ENCODE assay signal across 16 cellular contexts in genomic region chr7:19403691-19404090, GRCh38.
DNase-seq lines count a peak whose midpoint lies in the region; ATAC-seq and TF ChIP-seq lines count a peak whose summit lies in the region.
"Had no signal": no experiment of that assay in that cellular context is flagged by ENCODE, and none has a peak within 500 bp of the region (broad histone marks: within the 10 kb centered on the region; RNA-seq: fewer than 3 reads in every experiment).

No MANE protein-coding gene starts in this region.

- H3K9me3 Mint-ChIP-seq in natural killer cell treated with Interleukin-12 subunit alpha and Interleukin-12 subunit beta and Interleukin-15 and Interleukin-18, amount 100 ng/mL, for 72 hours, result no peaks in the 10 kb centered on the region

- no peak for TF ChIP-seq CTCF in Loucy (conservative IDR thresholded peaks at IDR 0.05; ENCODE audit: low read length)

- DNase-seq in EH (ENCODE audit: low read depth) (peak; percentile 13), SJSA1 (ENCODE audit: low read depth in 1 of 2, low spot score in 2 of 2) (peak in 1 of 2 experiments; percentile 12), mesenchymal stem cell (peak; percentile 30), cardiac septum (ENCODE audit: low spot score) (no peak)
- DNase-seq in central memory CD4-positive, alpha-beta T cell, result no peak
- DNase-seq in natural killer cell treated with Interleukin-12 subunit alpha and Interleukin-12 subunit beta and Interleukin-15 and Interleukin-18, amount 100 ng/mL, for 72 hours (ENCODE audit: low spot score), result no peak
- DNase-seq: 8988T; AML-193; Caco-2; CD8-positive, alpha-beta memory T cell; DMS53; GF-D8 had no signal

- H4K20me1 ChIP-seq in Loucy (ENCODE audit: insufficient read depth, low read length, poor library complexity, severe bottlenecking), result no peaks in the 10 kb centered on the region
- H4K20me1 ChIP-seq: BLaER1 had no signal

- peak overlapping the region in 1 of 2 experiments; percentile 34 for H3K18ac ChIP-seq in mesenchymal stem cell (ENCODE audit: low read depth in 1 of 2, low read length in 2 of 2)

- no peak overlapping the region for H3K4me2 ChIP-seq in Loucy (ENCODE audit: low read depth, low read length, poor library complexity, severe bottlenecking)
- H3K4me2 ChIP-seq in mesenchymal stem cell (ENCODE audit: low read length, poor library complexity, severe bottlenecking), result no peak overlapping the region
- H3K4me2 ChIP-seq: BLaER1 had no signal

- no peak overlapping the region for H3K9ac ChIP-seq in Loucy (ENCODE audit: low read depth, low read length, poor library complexity, severe bottlenecking)
- H3K9ac ChIP-seq in mesenchymal stem cell (ENCODE audit: low read length), result no peak overlapping the region
- H3K9ac ChIP-seq: BLaER1 had no signal

- H3K27ac Mint-ChIP-seq in natural killer cell treated with Interleukin-12 subunit alpha and Interleukin-12 subunit beta and Interleukin-15 and Interleukin-18, amount 100 ng/mL, for 72 hours, result no peak overlapping the region
- H3K27ac Mint-ChIP-seq: CD8-positive, alpha-beta memory T cell had no signal

- H3K27me3 Mint-ChIP-seq in natural killer cell treated with Interleukin-12 subunit alpha and Interleukin-12 subunit beta and Interleukin-15 and Interleukin-18, amount 100 ng/mL, for 72 hours, result no peaks in the 10 kb centered on the region
- H3K27me3 Mint-ChIP-seq: CD8-positive, alpha-beta memory T cell had no signal

- peak overlapping the region; percentile 24 for H2BK120ac ChIP-seq in mesenchymal stem cell (ENCODE audit: low read depth, low read length)

- 18% methylated on average over 2 of the region's 2 CpGs for WGBS in mesenchymal stem cell

- H2AFZ ChIP-seq in Loucy (ENCODE audit: low read length) (peak overlapping the region; percentile 7; the same call in 1 of the 2 replicates), mesenchymal stem cell (ENCODE audit: low read depth, low read length) (no peak overlapping the region)

- H3K27me3 ChIP-seq in Loucy (ENCODE audit: insufficient read depth, low read length, poor library complexity, severe bottlenecking) (no peaks in the 10 kb centered on the region), SJSA1 (replicated peaks) (no peaks in the 10 kb centered on the region), mesenchymal stem cell (ENCODE audit: control insufficient read depth in 1 of 2, insufficient read depth in 1 of 2, low read length in 2 of 2) (no peaks in the 10 kb centered on the region)
- H3K27me3 ChIP-seq: BLaER1 had no signal

- H2BK5ac ChIP-seq in mesenchymal stem cell (ENCODE audit: low read depth, low read length, poor library complexity, severe bottlenecking), result no peak overlapping the region

- no peak overlapping the region for H3K23ac ChIP-seq in mesenchymal stem cell (ENCODE audit: low read length in 2 of 2)

- no peak overlapping the region for H2BK15ac ChIP-seq in mesenchymal stem cell (ENCODE audit: low read depth, poor library complexity, severe bottlenecking)

- intact Hi-C loops in cardiac septum (cut with DNase I), result no loop called here

- no peak overlapping the region for H4K91ac ChIP-seq in mesenchymal stem cell (ENCODE audit: low read length)

- no peak overlapping the region for H3K4me3 Mint-ChIP-seq in natural killer cell treated with Interleukin-12 subunit alpha and Interleukin-12 subunit beta and Interleukin-15 and Interleukin-18, amount 100 ng/mL, for 72 hours
- H3K4me3 Mint-ChIP-seq: CD8-positive, alpha-beta memory T cell had no signal

- H3K4me1 Mint-ChIP-seq in natural killer cell treated with Interleukin-12 subunit alpha and Interleukin-12 subunit beta and Interleukin-15 and Interleukin-18, amount 100 ng/mL, for 72 hours (ENCODE audit: low read depth in 2 of 2), result peaks cover 15 to 18% of the 10 kb centered on the region in 2 donors
- H3K4me1 Mint-ChIP-seq: CD8-positive, alpha-beta memory T cell had no signal

- H3K36me3 Mint-ChIP-seq in natural killer cell treated with Interleukin-12 subunit alpha and Interleukin-12 subunit beta and Interleukin-15 and Interleukin-18, amount 100 ng/mL, for 72 hours, result no peaks in the 10 kb centered on the region
- H3K36me3 Mint-ChIP-seq: CD8-positive, alpha-beta memory T cell had no signal

- H3K14ac ChIP-seq in mesenchymal stem cell (ENCODE audit: low read length in 2 of 2), result no peak overlapping the region

- H3K9me3 ChIP-seq in Loucy (ENCODE audit: insufficient read depth, low read depth, low read length) (no peaks in the 10 kb centered on the region), SJSA1 (replicated peaks) (no peaks in the 10 kb centered on the region), mesenchymal stem cell (ENCODE audit: control insufficient read depth, low read length) (no peaks in the 10 kb centered on the region)
- H3K9me3 ChIP-seq: BLaER1, Caco-2 had no signal

- H3K79me2 ChIP-seq in Loucy (ENCODE audit: insufficient read depth, low read length), result no peaks in the 10 kb centered on the region

- peak overlapping the region; percentile 58 for H4K8ac ChIP-seq in mesenchymal stem cell (ENCODE audit: low read length)

- H3K4me3 ChIP-seq in Loucy (ENCODE audit: low read length, poor library complexity, severe bottlenecking), result no peak overlapping the region
- H3K4me3 ChIP-seq in SJSA1, result no peak overlapping the region
- no peak overlapping the region for H3K4me3 ChIP-seq in mesenchymal stem cell (ENCODE audit: insufficient read depth in 1 of 2, low read depth in 1 of 2, low read length in 2 of 2)
- H3K4me3 ChIP-seq: BLaER1 had no signal

- no peak for ATAC-seq in HG03571 (IDR thresholded peaks at IDR 0.05; ENCODE audit: unreplicated experiment)
- no peak for ATAC-seq in natural killer cell treated with Interleukin-12 subunit alpha and Interleukin-12 subunit beta and Interleukin-15 and Interleukin-18, amount 100 ng/mL, for 72 hours
- ATAC-seq: HCT116 had no signal

- H3K79me1 ChIP-seq in mesenchymal stem cell (replicated peaks; ENCODE audit: low read length, poor library complexity, severe bottlenecking), result no peaks in the 10 kb centered on the region

- H3K27ac ChIP-seq in SJSA1 (peak overlapping the region; percentile 56), mesenchymal stem cell (ENCODE audit: low read length, poor library complexity, severe bottlenecking) (no peak overlapping the region)
- H3K27ac ChIP-seq: BLaER1 had no signal

- H3K4me1 ChIP-seq in Loucy (ENCODE audit: insufficient read depth, low read length, poor library complexity, severe bottlenecking) (peaks cover 76% of the 10 kb centered on the region), SJSA1 (replicated peaks) (peaks cover 34% of the 10 kb centered on the region), mesenchymal stem cell (ENCODE audit: control insufficient read depth, insufficient read depth, low read depth, low read length) (peaks cover 1% of the 10 kb centered on the region)
- H3K4me1 ChIP-seq: BLaER1, Caco-2 had no signal

- H3K36me3 ChIP-seq in Loucy (ENCODE audit: insufficient read depth, low read length) (no peaks in the 10 kb centered on the region), SJSA1 (no peaks in the 10 kb centered on the region), mesenchymal stem cell (ENCODE audit: control insufficient read depth in 1 of 2, insufficient read depth in 2 of 2, low read depth in 1 of 2, low read length in 2 of 2) (no peaks in the 10 kb centered on the region)
- H3K36me3 ChIP-seq: BLaER1 had no signal

- H3F3A ChIP-seq in Loucy (ENCODE audit: low read depth), result 0 out of 2 replicates have a peak, but pooled peaks cover 3% of the 10 kb centered on the region

- no peak overlapping the region for H2AK5ac ChIP-seq in mesenchymal stem cell (ENCODE audit: low read length, severe bottlenecking)

- peak overlapping the region in 1 of 2 experiments; percentile 42 for H2BK12ac ChIP-seq in mesenchymal stem cell (ENCODE audit: low read length in 2 of 2)

- H3K4ac ChIP-seq in mesenchymal stem cell (ENCODE audit: low read depth in 1 of 2, low read length in 2 of 2), result peak overlapping the region in 1 of 2 experiments; percentile 82

- no peaks in the 10 kb centered on the region for H3K9me2 ChIP-seq in Loucy (replicated peaks; ENCODE audit: low read depth, low read length)

Comparison
In these comparisons a context has a peak if more than half of its experiments do, and no peak if none do; other contexts are left out.
1. DNase-seq: peak in EH (single experiment) and mesenchymal stem cell (single experiment); none in cardiac septum (single experiment), central memory CD4-positive, alpha-beta T cell (single experiment) and natural killer cell treated with Interleukin-12 subunit alpha and Interleukin-12 subunit beta and Interleukin-15 and Interleukin-18, amount 100 ng/mL, for 72 hours (single experiment).